In the genomic region with DNA sequence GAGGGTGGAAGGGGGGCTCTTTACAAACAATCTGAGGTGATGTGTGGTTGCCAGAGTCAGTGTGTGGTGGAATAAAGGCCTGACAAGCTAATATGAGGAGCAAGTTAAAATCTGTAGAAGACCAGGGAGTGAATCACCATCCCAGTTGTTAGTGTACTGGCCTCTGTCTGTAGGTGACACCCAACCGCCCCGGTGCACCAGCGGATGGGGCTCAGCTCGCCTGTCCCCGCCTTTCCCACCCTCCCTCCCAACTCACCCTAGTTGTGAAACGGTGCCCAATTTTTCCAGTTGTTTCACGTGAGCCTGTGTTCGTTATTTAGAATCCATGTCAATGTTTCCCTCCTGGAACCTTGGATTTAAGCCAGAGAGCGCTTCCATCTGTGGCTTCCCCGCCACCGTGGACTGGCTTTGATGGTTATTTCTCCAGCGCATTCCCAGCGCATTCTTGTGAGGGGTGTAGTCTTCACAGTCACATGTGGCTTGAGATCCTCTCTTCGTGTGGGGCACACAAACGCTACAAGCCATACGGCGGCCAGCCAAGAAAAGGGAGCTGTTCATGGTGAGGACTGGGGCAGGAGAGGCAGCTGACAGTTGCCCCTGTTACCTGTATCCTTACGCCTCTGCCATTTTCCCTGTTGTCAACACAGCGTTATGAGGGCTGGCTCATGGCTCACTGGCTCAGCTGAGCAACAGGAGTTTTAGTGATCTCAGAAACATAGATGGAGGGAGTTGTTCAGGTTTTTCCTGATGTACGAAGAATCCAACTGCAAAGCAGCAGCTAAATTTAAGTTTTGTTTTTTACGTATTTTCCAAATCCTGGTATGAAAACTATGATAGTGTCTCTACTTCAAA, we compare ENCODE assay signal across 17 cellular contexts.
DNase-seq lines count a peak whose midpoint lies in the region; ATAC-seq and TF ChIP-seq lines count a peak whose summit lies in the region.
"Had no signal": no experiment of that assay in that cellular context is flagged by ENCODE, and none has a peak within 500 bp of the region (broad histone marks: within the 10 kb centered on the region; RNA-seq: fewer than 3 reads in every experiment).

No MANE protein-coding gene starts in this region.

- no peak overlapping the region for H3K4me3 Mint-ChIP-seq in osteocyte (ENCODE audit: unreplicated experiment)
- H3K4me3 Mint-ChIP-seq in activated T-helper 1 cell treated with anti-CD3 and anti-CD28 coated beads, Interleukin-12 subunit alpha, Interleukin-12 subunit beta, Interleukin-2, Interleukin-4 antibody, amounts not matched to agents 30 ng/mL and 10 ng/mL and 1 ng/mL, durations not matched to agents 14 hours and 24 hours and 36 hours = no peak overlapping the region
- H3K4me3 Mint-ChIP-seq: activated naive CD4-positive, alpha-beta T cell treated with anti-CD3 and anti-CD28 coated beads, Interleukin-2, amount 10 ng/mL, durations not matched to agents 7 days and 5 days; type B pancreatic cell had no signal

- DNase-seq in Caki2 (ENCODE audit: low read depth) = peak; percentile 75
- peak; percentile 31 for DNase-seq in NCI-H2171 (lab: John Stamatoyannopoulos, UW)
- peak; percentile 33 to 68 for DNase-seq in foreskin keratinocyte
- DNase-seq in osteocyte (ENCODE audit: extremely low spot score, unreplicated experiment) = peak; percentile 72
- no peak for DNase-seq in NCI-H2196 treated with DMSO at 0.1 percent for 48 hours (lab: John Stamatoyannopoulos, UW; ENCODE audit: unreplicated experiment)
- no peak for DNase-seq in activated gamma-delta T cell treated with Interleukin-2 at 50 U/mL for 16 hours
- no peak for DNase-seq in activated T-helper 1 cell treated with anti-CD3 and anti-CD28 coated beads, Interleukin-12 subunit alpha, Interleukin-12 subunit beta, Interleukin-2, Interleukin-4 antibody, amounts not matched to agents 30 ng/mL and 10 ng/mL and 1 ng/mL, durations not matched to agents 14 hours and 24 hours and 36 hours (ENCODE audit: low spot score)
- DNase-seq: activated naive CD4-positive, alpha-beta T cell treated with anti-CD3 and anti-CD28 coated beads, Interleukin-2, amount 10 ng/mL, durations not matched to agents 7 days and 5 days; Kasumi-1; naive B cell; NCI-H1930; WERI-Rb-1 had no signal

- ATAC-seq in foreskin keratinocyte (peak; percentile 68), GM21737 (IDR thresholded peaks at IDR 0.05; ENCODE audit: unreplicated experiment) (no peak)
- ATAC-seq: SK-N-SH treated with all-trans-retinoic acid at 6 μM for 48 hours had no signal

- H3K9me3 Mint-ChIP-seq in osteocyte (ENCODE audit: unreplicated experiment) = no peaks in the 10 kb centered on the region
- peaks cover 4% of the 10 kb centered on the region for H3K9me3 Mint-ChIP-seq in activated T-helper 1 cell treated with anti-CD3 and anti-CD28 coated beads, Interleukin-12 subunit alpha, Interleukin-12 subunit beta, Interleukin-2, Interleukin-4 antibody, amounts not matched to agents 30 ng/mL and 10 ng/mL and 1 ng/mL, durations not matched to agents 14 hours and 24 hours and 36 hours
- H3K9me3 Mint-ChIP-seq: activated naive CD4-positive, alpha-beta T cell treated with anti-CD3 and anti-CD28 coated beads, Interleukin-2, amount 10 ng/mL, durations not matched to agents 7 days and 5 days; naive B cell; type B pancreatic cell had no signal

- no peaks in the 10 kb centered on the region for H3K27me3 ChIP-seq in foreskin keratinocyte
- H3K27me3 ChIP-seq: cardiac muscle cell had no signal

- TF ChIP-seq CTCF in foreskin keratinocyte (conservative IDR thresholded peaks at IDR 0.05) (no peak), osteocyte (IDR thresholded peaks at IDR 0.05) (no peak)

- H3K36me3 Mint-ChIP-seq in osteocyte (ENCODE audit: unreplicated experiment) = no peaks in the 10 kb centered on the region
- peaks cover 5% of the 10 kb centered on the region for H3K36me3 Mint-ChIP-seq in activated T-helper 1 cell treated with anti-CD3 and anti-CD28 coated beads, Interleukin-12 subunit alpha, Interleukin-12 subunit beta, Interleukin-2, Interleukin-4 antibody, amounts not matched to agents 30 ng/mL and 10 ng/mL and 1 ng/mL, durations not matched to agents 14 hours and 24 hours and 36 hours (ENCODE audit: low read depth)
- H3K36me3 Mint-ChIP-seq: activated naive CD4-positive, alpha-beta T cell treated with anti-CD3 and anti-CD28 coated beads, Interleukin-2, amount 10 ng/mL, durations not matched to agents 7 days and 5 days; type B pancreatic cell had no signal

- H3K4me1 Mint-ChIP-seq in osteocyte (ENCODE audit: unreplicated experiment) = peaks cover 8% of the 10 kb centered on the region
- peaks cover 30% of the 10 kb centered on the region for H3K4me1 Mint-ChIP-seq in activated T-helper 1 cell treated with anti-CD3 and anti-CD28 coated beads, Interleukin-12 subunit alpha, Interleukin-12 subunit beta, Interleukin-2, Interleukin-4 antibody, amounts not matched to agents 30 ng/mL and 10 ng/mL and 1 ng/mL, durations not matched to agents 14 hours and 24 hours and 36 hours (ENCODE audit: low read depth)
- H3K4me1 Mint-ChIP-seq: activated naive CD4-positive, alpha-beta T cell treated with anti-CD3 and anti-CD28 coated beads, Interleukin-2, amount 10 ng/mL, durations not matched to agents 7 days and 5 days had no signal

- no peak overlapping the region for H3K27ac Mint-ChIP-seq in osteocyte (ENCODE audit: unreplicated experiment)
- no peak overlapping the region for H3K27ac Mint-ChIP-seq in activated T-helper 1 cell treated with anti-CD3 and anti-CD28 coated beads, Interleukin-12 subunit alpha, Interleukin-12 subunit beta, Interleukin-2, Interleukin-4 antibody, amounts not matched to agents 30 ng/mL and 10 ng/mL and 1 ng/mL, durations not matched to agents 14 hours and 24 hours and 36 hours
- H3K27ac Mint-ChIP-seq: activated naive CD4-positive, alpha-beta T cell treated with anti-CD3 and anti-CD28 coated beads, Interleukin-2, amount 10 ng/mL, durations not matched to agents 7 days and 5 days; type B pancreatic cell had no signal

- H3K27me3 Mint-ChIP-seq in osteocyte (ENCODE audit: unreplicated experiment) = no peaks in the 10 kb centered on the region
- peaks cover 3% of the 10 kb centered on the region for H3K27me3 Mint-ChIP-seq in activated T-helper 1 cell treated with anti-CD3 and anti-CD28 coated beads, Interleukin-12 subunit alpha, Interleukin-12 subunit beta, Interleukin-2, Interleukin-4 antibody, amounts not matched to agents 30 ng/mL and 10 ng/mL and 1 ng/mL, durations not matched to agents 14 hours and 24 hours and 36 hours (ENCODE audit: insufficient read depth)
- H3K27me3 Mint-ChIP-seq: naive B cell, type B pancreatic cell had no signal

- no peaks in the 10 kb centered on the region for H3K4me1 ChIP-seq in foreskin keratinocyte

- H3K27ac ChIP-seq in foreskin keratinocyte = no peak overlapping the region
- H3K27ac ChIP-seq: C4-2B, cardiac muscle cell, WERI-Rb-1 had no signal

- intact Hi-C loops in activated T-helper 1 cell treated with anti-CD3 and anti-CD28 coated beads, Interleukin-12 subunit alpha, Interleukin-12 subunit beta, Interleukin-2, Interleukin-4 antibody, amounts not matched to agents 30 ng/mL and 10 ng/mL and 1 ng/mL, durations not matched to agents 14 hours and 24 hours and 36 hours (cut with micrococcal nuclease) = no loop called here

- in situ Hi-C loops in Caki2 (cut with HindIII; ENCODE audit: low pct_unique_long_range_greater_than_20kb, low sequenced_read_pairs) = no loop called here

Comparison
In these comparisons a context has a peak if more than half of its experiments do, and no peak if none do; other contexts are left out.
1. DNase-seq: peak in Caki2 (single experiment), NCI-H2171 (single experiment), foreskin keratinocyte (2 of 2) and osteocyte (single experiment); none in NCI-H2196 treated with DMSO at 0.1 percent for 48 hours (single experiment), activated gamma-delta T cell treated with Interleukin-2 at 50 U/mL for 16 hours (single experiment) and activated T-helper 1 cell treated with anti-CD3 and anti-CD28 coated beads, Interleukin-12 subunit alpha, Interleukin-12 subunit beta, Interleukin-2, Interleukin-4 antibody, amounts not matched to agents 30 ng/mL and 10 ng/mL and 1 ng/mL, durations not matched to agents 14 hours and 24 hours and 36 hours (single experiment).